In the genomic region with DNA sequence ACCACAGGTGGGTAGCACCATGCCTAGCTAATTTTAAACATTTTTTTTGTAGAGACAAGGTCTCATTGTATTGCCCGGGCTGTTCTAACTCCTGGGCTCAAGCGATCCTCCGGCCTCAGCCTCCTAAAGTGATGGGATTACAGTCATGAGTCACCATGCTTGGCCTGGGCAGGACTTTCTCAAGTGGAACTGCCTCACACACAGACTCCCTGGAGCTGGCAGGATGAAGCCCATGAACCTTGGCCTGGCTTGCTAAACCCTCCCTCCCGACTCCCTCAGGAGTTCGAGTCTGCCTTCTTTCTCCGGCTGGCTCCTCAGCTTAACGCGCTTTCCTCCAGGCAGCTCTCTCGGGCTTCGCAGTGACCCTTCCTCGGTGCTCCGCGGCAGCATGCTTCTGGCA, we compare ENCODE assay signal across 13 cellular contexts. TPM values are rescaled to one million over a fixed set of nuclear protein-coding genes. Genes with fewer than 3 reads are reported as not detected.
DNase-seq lines count a peak whose midpoint lies in the region; ATAC-seq and TF ChIP-seq lines count a peak whose summit lies in the region.
"Had no signal": no experiment of that assay in that cellular context is flagged by ENCODE, and none has a peak within 500 bp of the region (broad histone marks: within the 10 kb centered on the region; RNA-seq: fewer than 3 reads in every experiment).

No MANE protein-coding gene starts in this region.

- peaks cover 21% of the 10 kb centered on the region for H3K36me3 Mint-ChIP-seq in activated naive CD8-positive, alpha-beta T cell treated with anti-CD3 and anti-CD28 coated beads for 36 hours

- ATAC-seq in Right ventricle myocardium inferior (peak; percentile 65), aorta (ENCODE audit: low FRiP score) (peak; percentile 53), GM18873 (IDR thresholded peaks at IDR 0.05; ENCODE audit: low FRiP score, unreplicated experiment) (no peak), HG02973 (IDR thresholded peaks at IDR 0.05; ENCODE audit: unreplicated experiment) (no peak), GM21619 (IDR thresholded peaks at IDR 0.05; ENCODE audit: unreplicated experiment) (no peak)

- intact Hi-C loops in Right ventricle myocardium inferior (cut with DNase I) (no loop called here), cardiac septum (cut with DNase I) (no loop called here), aorta (cut with DNase I) (no loop called here)

- no peaks in the 10 kb centered on the region for H3K9me3 ChIP-seq in right atrium auricular region
- no peaks in the 10 kb centered on the region for H3K9me3 ChIP-seq in aorta (ENCODE audit: control insufficient read depth, low read length)
- H3K9me3 ChIP-seq: SJSA1 had no signal

- H3K36me3 ChIP-seq in right atrium auricular region (no peaks in the 10 kb centered on the region), aorta (ENCODE audit: control insufficient read depth in 1 of 2, insufficient read depth in 2 of 2, low read length in 1 of 2) (no peaks in the 10 kb centered on the region)
- H3K36me3 ChIP-seq: SJSA1 had no signal

- H3K27me3 ChIP-seq in right atrium auricular region (no peaks in the 10 kb centered on the region), aorta (ENCODE audit: control insufficient read depth in 1 of 2, insufficient read depth in 2 of 2, low read length in 1 of 2) (no peaks in the 10 kb centered on the region)
- H3K27me3 ChIP-seq: SJSA1 had no signal

- H3K4me1 ChIP-seq in right atrium auricular region (peaks cover 0 to 84% of the 10 kb centered on the region in 2 donors), aorta (ENCODE audit: control insufficient read depth in 1 of 2, insufficient read depth in 2 of 2, low read length in 2 of 2) (no peaks in the 10 kb centered on the region)

- H3K27ac Mint-ChIP-seq in activated naive CD8-positive, alpha-beta T cell treated with anti-CD3 and anti-CD28 coated beads for 36 hours = peak overlapping the region; percentile 73

- H3K27me3 Mint-ChIP-seq in activated naive CD8-positive, alpha-beta T cell treated with anti-CD3 and anti-CD28 coated beads for 36 hours = no peaks in the 10 kb centered on the region

- H3K27ac ChIP-seq in right atrium auricular region = peak overlapping the region; percentile 49
- no peak overlapping the region for H3K27ac ChIP-seq in aorta (ENCODE audit: low read depth in 1 of 2, low read length in 2 of 2)
- H3K27ac ChIP-seq: parathyroid adenoma, SJSA1 had no signal

- H3K4me1 Mint-ChIP-seq in activated naive CD8-positive, alpha-beta T cell treated with anti-CD3 and anti-CD28 coated beads for 36 hours = peaks cover 79% of the 10 kb centered on the region

- H3K4me3 ChIP-seq in right atrium auricular region (no peak overlapping the region), aorta (ENCODE audit: low read length in 2 of 2) (no peak overlapping the region)
- H3K4me3 ChIP-seq: SJSA1 had no signal

- H3K9me3 Mint-ChIP-seq in activated naive CD8-positive, alpha-beta T cell treated with anti-CD3 and anti-CD28 coated beads for 36 hours = no peaks in the 10 kb centered on the region
- H3K9me3 Mint-ChIP-seq: immature natural killer cell had no signal

- no peak for DNase-seq in Right ventricle myocardium inferior (ENCODE audit: missing footprints)
- no peak for DNase-seq in cardiac septum (ENCODE audit: low spot score)
- no peak for DNase-seq in activated naive CD8-positive, alpha-beta T cell treated with anti-CD3 and anti-CD28 coated beads for 36 hours
- peak; percentile 88 for DNase-seq in right atrium auricular region (ENCODE audit: low spot score)
- peak in 1 of 2 donors; percentile 76 for DNase-seq in aorta
- DNase-seq: effector CD8-positive, alpha-beta T cell; immature natural killer cell; IMR-90 had no signal

- H3K4me3 Mint-ChIP-seq in activated naive CD8-positive, alpha-beta T cell treated with anti-CD3 and anti-CD28 coated beads for 36 hours = no peak overlapping the region
- H3K4me3 Mint-ChIP-seq: immature natural killer cell had no signal

- 49 to 56% methylated on average over 13 of the region's 13 CpGs for WGBS in aorta, 2 donors

- TF ChIP-seq CTCF in right atrium auricular region (IDR thresholded peaks at IDR 0.05) = no peak

RNA-seq across cellular contexts. Expression of a gene that starts 7.7 kb away (rescaled TPM):
- total RNA-seq in Right ventricle myocardium inferior (49.3 TPM), cardiac septum (55.8 TPM), right atrium auricular region (100 to 1,000 TPM in 1 of 2 donors, 10 to 100 TPM in 1; 83.7 to 152 TPM), aorta (100 to 1,000 TPM; 135 to 155 TPM)
- 100 to 1,000 TPM in 1 of 2 experiments, 10 to 100 TPM in 1; 95.6 to 101 TPM for total RNA-seq in activated naive CD8-positive, alpha-beta T cell treated with anti-CD3 and anti-CD28 coated beads for 36 hours
- polyA plus RNA-seq in aorta = 100 to 1,000 TPM in 1 of 2 donors, 10 to 100 TPM in 1; 12.1 to 112 TPM

Comparison
In these comparisons a context has a peak if more than half of its experiments do, and no peak if none do; other contexts are left out.
1. ATAC-seq: peak in Right ventricle myocardium inferior (single experiment) and aorta (single experiment); none in GM18873 (single experiment), HG02973 (single experiment) and GM21619 (single experiment).
2. H3K27ac ChIP-seq: peak in right atrium auricular region (2 of 2); none in aorta (0 of 2).